2 cellular contexts compared by ENCODE assay signal in the genomic region with DNA sequence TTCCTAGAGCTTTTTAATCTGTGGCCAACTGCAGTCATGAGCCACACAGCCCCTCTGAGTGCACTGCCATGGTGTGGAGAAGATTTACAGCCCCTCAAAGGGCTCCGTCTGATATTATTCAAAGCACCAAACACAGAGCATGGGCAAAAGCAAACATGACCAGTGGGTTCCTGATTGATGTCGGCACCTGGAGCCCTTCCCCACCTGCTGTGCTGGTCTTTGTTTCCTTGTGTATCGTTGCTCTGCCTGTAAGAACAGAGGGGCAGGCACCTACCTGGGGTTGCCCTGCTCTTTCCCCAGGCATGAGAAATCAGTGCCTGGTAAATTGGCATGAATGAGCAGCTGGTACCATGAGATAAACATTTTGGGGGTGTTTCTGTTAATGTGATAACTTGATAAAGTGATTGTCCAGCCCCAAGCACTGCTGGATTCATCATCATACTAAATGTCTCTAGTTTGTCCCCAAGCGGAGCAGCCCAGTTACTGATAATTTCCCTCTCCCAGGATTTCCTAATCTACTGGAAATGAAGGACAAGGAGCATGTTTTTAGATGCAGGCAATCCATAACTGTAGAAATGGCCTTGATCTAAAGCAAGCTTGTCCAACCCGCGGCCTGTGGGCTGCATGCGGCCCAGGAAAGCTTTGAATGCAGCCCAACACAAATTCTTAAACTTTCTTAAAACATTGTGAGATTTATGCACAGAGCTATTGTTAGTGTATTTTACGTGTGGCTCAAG.
TF ChIP-seq lines count a peak whose summit lies in the region.

No MANE protein-coding gene starts in this region.

TF ChIP-seq in HepG2, 621 proteins besides CTCF, POLR2A, EP300 and RAD21 (continues in another document):
- TF ChIP-seq ZNF781 (CRISPR knock-in tag; IDR thresholded peaks at IDR 0.05; ENCODE audit: borderline replicate concordance, not compliant biosample characterization) (no peak), ZSCAN29 (CRISPR knock-in tag; conservative IDR thresholded peaks at IDR 0.05) (no peak), ZFYVE20 (CRISPR knock-in tag; IDR thresholded peaks at IDR 0.05; ENCODE audit: borderline replicate concordance, low read depth) (no peak), LCORL (IDR thresholded peaks at IDR 0.05) (no peak), LCORL (CRISPR knock-in tag; IDR thresholded peaks at IDR 0.05) (no peak), ZSCAN21 (CRISPR knock-in tag; IDR thresholded peaks at IDR 0.05; ENCODE audit: borderline replicate concordance) (peak; percentile 56; the same call in 1 of the 2 replicates), ZNF430 (CRISPR knock-in tag; IDR thresholded peaks at IDR 0.05) (0 out of 2 replicates have a peak, but pooled peaks have one; percentile 37), ZBTB7B (CRISPR knock-in tag; IDR thresholded peaks at IDR 0.05) (no peak), ZNF557 (CRISPR knock-in tag; IDR thresholded peaks at IDR 0.05) (no peak), SMAD3 (CRISPR knock-in tag; IDR thresholded peaks at IDR 0.05) (0 out of 2 replicates have a peak, but pooled peaks have one; percentile 15), ZNF335 (CRISPR knock-in tag; IDR thresholded peaks at IDR 0.05) (no peak), ZNF136 (CRISPR knock-in tag; IDR thresholded peaks at IDR 0.05; ENCODE audit: low read depth) (0 out of 2 replicates have a peak, but pooled peaks have one; percentile 28), MXI1 (IDR thresholded peaks at IDR 0.05; ENCODE audit: borderline replicate concordance, low read depth, low read length) (no peak), NR0B2 (CRISPR knock-in tag; IDR thresholded peaks at IDR 0.05) (no peak), PAX8 (CRISPR knock-in tag; IDR thresholded peaks at IDR 0.05; ENCODE audit: borderline replicate concordance) (peak; percentile 41; the same call in 1 of the 2 replicates), ZNF143 (CRISPR knock-in tag; IDR thresholded peaks at IDR 0.05) (no peak), ZNF773 (CRISPR knock-in tag; IDR thresholded peaks at IDR 0.05; ENCODE audit: borderline replicate concordance) (no peak), ZZZ3 (CRISPR knock-in tag; IDR thresholded peaks at IDR 0.05; ENCODE audit: borderline replicate concordance) (0 out of 2 replicates have a peak, but pooled peaks have one; percentile 65), ZNF33B (CRISPR knock-in tag; IDR thresholded peaks at IDR 0.05) (0 out of 2 replicates have a peak, but pooled peaks have one; percentile 12), ZNF558 (CRISPR knock-in tag; IDR thresholded peaks at IDR 0.05; ENCODE audit: borderline replicate concordance) (0 out of 2 replicates have a peak, but pooled peaks have one; percentile 60), MIER2 (CRISPR knock-in tag; IDR thresholded peaks at IDR 0.05) (no peak), ZFP36L1 (CRISPR knock-in tag; IDR thresholded peaks at IDR 0.05) (peak; percentile 59; the same call in 1 of the 2 replicates), HDAC1 (CRISPR knock-in tag; IDR thresholded peaks at IDR 0.05) (peak; percentile 29; the same call in 1 of the 2 replicates), ELF4 (CRISPR knock-in tag; IDR thresholded peaks at IDR 0.05; ENCODE audit: borderline replicate concordance) (0 out of 2 replicates have a peak, but pooled peaks have one; percentile 5)
- TF ChIP-seq, protein P1, sequence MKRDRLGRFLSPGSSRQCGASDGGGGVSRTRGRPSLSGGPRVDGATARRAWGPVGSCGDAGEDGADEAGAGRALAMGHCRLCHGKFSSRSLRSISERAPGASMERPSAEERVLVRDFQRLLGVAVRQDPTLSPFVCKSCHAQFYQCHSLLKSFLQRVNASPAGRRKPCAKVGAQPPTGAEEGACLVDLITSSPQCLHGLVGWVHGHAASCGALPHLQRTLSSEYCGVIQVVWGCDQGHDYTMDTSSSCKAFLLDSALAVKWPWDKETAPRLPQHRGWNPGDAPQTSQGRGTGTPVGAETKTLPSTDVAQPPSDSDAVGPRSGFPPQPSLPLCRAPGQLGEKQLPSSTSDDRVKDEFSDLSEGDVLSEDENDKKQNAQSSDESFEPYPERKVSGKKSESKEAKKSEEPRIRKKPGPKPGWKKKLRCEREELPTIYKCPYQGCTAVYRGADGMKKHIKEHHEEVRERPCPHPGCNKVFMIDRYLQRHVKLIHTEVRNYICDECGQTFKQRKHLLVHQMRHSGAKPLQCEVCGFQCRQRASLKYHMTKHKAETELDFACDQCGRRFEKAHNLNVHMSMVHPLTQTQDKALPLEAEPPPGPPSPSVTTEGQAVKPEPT (CRISPR knock-in tag; IDR thresholded peaks at IDR 0.05; ENCODE audit: low read depth) = 0 out of 2 replicates have a peak, but pooled peaks have one; percentile 45
- TF ChIP-seq, protein P2, sequence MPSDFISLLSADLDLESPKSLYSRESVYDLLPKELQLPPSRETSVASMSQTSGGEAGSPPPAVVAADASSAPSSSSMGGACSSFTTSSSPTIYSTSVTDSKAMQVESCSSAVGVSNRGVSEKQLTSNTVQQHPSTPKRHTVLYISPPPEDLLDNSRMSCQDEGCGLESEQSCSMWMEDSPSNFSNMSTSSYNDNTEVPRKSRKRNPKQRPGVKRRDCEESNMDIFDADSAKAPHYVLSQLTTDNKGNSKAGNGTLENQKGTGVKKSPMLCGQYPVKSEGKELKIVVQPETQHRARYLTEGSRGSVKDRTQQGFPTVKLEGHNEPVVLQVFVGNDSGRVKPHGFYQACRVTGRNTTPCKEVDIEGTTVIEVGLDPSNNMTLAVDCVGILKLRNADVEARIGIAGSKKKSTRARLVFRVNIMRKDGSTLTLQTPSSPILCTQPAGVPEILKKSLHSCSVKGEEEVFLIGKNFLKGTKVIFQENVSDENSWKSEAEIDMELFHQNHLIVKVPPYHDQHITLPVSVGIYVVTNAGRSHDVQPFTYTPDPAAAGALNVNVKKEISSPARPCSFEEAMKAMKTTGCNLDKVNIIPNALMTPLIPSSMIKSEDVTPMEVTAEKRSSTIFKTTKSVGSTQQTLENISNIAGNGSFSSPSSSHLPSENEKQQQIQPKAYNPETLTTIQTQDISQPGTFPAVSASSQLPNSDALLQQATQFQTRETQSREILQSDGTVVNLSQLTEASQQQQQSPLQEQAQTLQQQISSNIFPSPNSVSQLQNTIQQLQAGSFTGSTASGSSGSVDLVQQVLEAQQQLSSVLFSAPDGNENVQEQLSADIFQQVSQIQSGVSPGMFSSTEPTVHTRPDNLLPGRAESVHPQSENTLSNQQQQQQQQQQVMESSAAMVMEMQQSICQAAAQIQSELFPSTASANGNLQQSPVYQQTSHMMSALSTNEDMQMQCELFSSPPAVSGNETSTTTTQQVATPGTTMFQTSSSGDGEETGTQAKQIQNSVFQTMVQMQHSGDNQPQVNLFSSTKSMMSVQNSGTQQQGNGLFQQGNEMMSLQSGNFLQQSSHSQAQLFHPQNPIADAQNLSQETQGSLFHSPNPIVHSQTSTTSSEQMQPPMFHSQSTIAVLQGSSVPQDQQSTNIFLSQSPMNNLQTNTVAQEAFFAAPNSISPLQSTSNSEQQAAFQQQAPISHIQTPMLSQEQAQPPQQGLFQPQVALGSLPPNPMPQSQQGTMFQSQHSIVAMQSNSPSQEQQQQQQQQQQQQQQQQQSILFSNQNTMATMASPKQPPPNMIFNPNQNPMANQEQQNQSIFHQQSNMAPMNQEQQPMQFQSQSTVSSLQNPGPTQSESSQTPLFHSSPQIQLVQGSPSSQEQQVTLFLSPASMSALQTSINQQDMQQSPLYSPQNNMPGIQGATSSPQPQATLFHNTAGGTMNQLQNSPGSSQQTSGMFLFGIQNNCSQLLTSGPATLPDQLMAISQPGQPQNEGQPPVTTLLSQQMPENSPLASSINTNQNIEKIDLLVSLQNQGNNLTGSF (CRISPR knock-in tag; IDR thresholded peaks at IDR 0.05) = no peak

TF ChIP-seq in WTC11, 78 proteins besides CTCF, POLR2A, EP300 and RAD21:
- TF ChIP-seq ZNF416 (CRISPR knock-in tag; IDR thresholded peaks at IDR 0.05) (no peak), JUN (CRISPR knock-in tag; IDR thresholded peaks at IDR 0.05) (no peak), ATF3 (CRISPR knock-in tag; conservative IDR thresholded peaks at IDR 0.05) (no peak), ESRRA (CRISPR knock-in tag; IDR thresholded peaks at IDR 0.05; ENCODE audit: borderline replicate concordance) (no peak), ZNF219 (CRISPR knock-in tag; IDR thresholded peaks at IDR 0.05; ENCODE audit: borderline replicate concordance) (no peak), GABPB1 (CRISPR knock-in tag; IDR thresholded peaks at IDR 0.05) (no peak; the same call in 1 of the 2 replicates), TP53 (CRISPR knock-in tag; IDR thresholded peaks at IDR 0.05) (no peak), TEAD1 (CRISPR knock-in tag; IDR thresholded peaks at IDR 0.05) (no peak), ZNF121 (CRISPR knock-in tag; IDR thresholded peaks at IDR 0.05) (no peak)
- TF ChIP-seq, protein P3, sequence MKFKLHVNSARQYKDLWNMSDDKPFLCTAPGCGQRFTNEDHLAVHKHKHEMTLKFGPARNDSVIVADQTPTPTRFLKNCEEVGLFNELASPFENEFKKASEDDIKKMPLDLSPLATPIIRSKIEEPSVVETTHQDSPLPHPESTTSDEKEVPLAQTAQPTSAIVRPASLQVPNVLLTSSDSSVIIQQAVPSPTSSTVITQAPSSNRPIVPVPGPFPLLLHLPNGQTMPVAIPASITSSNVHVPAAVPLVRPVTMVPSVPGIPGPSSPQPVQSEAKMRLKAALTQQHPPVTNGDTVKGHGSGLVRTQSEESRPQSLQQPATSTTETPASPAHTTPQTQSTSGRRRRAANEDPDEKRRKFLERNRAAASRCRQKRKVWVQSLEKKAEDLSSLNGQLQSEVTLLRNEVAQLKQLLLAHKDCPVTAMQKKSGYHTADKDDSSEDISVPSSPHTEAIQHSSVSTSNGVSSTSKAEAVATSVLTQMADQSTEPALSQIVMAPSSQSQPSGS (CRISPR knock-in tag; IDR thresholded peaks at IDR 0.05; ENCODE audit: borderline replicate concordance, low read depth) = no peak
- TF ChIP-seq, protein P4, sequence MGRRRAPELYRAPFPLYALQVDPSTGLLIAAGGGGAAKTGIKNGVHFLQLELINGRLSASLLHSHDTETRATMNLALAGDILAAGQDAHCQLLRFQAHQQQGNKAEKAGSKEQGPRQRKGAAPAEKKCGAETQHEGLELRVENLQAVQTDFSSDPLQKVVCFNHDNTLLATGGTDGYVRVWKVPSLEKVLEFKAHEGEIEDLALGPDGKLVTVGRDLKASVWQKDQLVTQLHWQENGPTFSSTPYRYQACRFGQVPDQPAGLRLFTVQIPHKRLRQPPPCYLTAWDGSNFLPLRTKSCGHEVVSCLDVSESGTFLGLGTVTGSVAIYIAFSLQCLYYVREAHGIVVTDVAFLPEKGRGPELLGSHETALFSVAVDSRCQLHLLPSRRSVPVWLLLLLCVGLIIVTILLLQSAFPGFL (CRISPR knock-in tag; IDR thresholded peaks at IDR 0.05; ENCODE audit: borderline replicate concordance) = no peak
- TF ChIP-seq, protein P5, sequence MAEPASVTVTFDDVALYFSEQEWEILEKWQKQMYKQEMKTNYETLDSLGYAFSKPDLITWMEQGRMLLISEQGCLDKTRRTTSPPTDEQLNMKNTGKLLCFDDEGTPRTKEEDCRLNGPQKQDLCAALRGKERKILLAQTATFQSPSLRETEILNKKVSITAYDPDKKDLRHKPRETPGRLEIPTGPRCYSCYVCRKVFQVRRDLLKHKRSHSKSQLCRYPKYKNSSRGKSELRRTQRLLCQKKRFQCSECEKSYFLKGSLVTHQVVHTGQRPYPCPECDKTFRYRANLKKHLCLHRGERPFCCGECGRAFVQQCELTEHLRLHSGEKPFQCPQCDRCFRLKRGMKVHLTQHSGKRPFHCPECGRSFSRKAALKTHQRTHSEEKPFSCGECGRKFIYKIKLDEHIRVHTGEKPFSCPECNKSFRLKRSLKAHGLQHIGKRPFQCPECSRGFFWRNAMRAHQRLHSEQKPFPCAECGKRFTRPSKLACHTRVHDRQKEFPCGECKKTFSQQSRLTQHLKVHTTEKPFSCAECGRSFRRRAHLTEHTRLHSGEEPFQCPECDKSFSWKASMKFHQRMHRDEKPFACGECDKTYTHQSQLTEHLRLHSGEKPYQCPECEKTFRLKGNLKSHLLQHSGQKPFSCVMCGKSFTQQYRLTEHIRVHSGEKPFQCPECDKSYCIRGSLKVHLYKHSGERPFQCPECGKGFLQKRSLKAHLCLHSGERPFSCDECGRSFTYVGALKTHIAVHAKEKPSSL (CRISPR knock-in tag; conservative IDR thresholded peaks at IDR 0.05) = no peak
